In the genomic region with DNA sequence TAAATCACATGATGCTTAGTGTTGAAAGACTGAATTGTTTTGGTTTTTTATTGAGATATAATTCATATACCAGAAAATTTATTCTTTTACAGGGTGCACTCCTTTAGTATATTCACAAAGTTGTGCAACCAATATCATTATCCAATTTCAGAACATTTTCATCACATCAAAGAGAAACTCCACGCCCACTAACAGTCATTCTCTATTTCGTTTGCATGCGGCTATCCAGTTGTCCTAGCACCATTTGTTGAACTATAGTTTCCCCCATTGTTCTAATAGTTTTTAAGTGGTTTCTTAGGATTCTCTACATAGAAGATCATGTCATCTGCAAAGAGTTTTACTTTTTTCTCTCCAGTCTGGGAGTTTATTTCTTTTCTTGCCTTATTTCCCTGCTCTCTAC, we compare ENCODE assay signal across 17 cellular contexts. TPM values are rescaled to one million over a fixed set of nuclear protein-coding genes. Genes with fewer than 3 reads are reported as not detected.
DNase-seq lines count a peak whose midpoint lies in the region; ATAC-seq and TF ChIP-seq lines count a peak whose summit lies in the region.
"Had no signal": no experiment of that assay in that cellular context is flagged by ENCODE, and none has a peak within 500 bp of the region (broad histone marks: within the 10 kb centered on the region; RNA-seq: fewer than 3 reads in every experiment).

No MANE protein-coding gene starts in this region.

- no peak overlapping the region for H3K27ac ChIP-seq in CD4-positive, alpha-beta memory T cell (ENCODE audit: low read depth, low read length)
- peak overlapping the region in 14 of 21 experiments; percentile 23 to 93 (median 70) for H3K27ac ChIP-seq in skin epidermis

- TF ChIP-seq CTCF in HFFc6 (IDR thresholded peaks at IDR 0.05), result no peak

- H3K9me3 Mint-ChIP-seq in CD4-positive, alpha-beta memory T cell, result no peaks in the 10 kb centered on the region
- H3K9me3 Mint-ChIP-seq in dendritic cell treated with granulocyte-macrophage colony-stimulating factor and Interleukin-4, amounts not matched to agents 40 ng/mL and 50 ng/mL, for 4 days, result no peaks in the 10 kb centered on the region
- no peaks in the 10 kb centered on the region for H3K9me3 Mint-ChIP-seq in activated CD4-positive, alpha-beta T cell treated with anti-CD3 and anti-CD28 coated beads, Interleukin-2, amount 10 ng/mL, durations not matched to agents 7 days and 5 days
- no peaks in the 10 kb centered on the region for H3K9me3 Mint-ChIP-seq in HFFc6
- H3K9me3 Mint-ChIP-seq: activated naive CD4-positive, alpha-beta T cell treated with anti-CD3 and anti-CD28 coated beads for 36 hours; stimulated activated naive CD8-positive, alpha-beta T cell treated with anti-CD3 and anti-CD28 coated beads, Interleukin-15, Interleukin-2, amounts not matched to agents 100 ng/mL and 50 ng/mL, for 24 hours had no signal

- peaks cover 0 to 12% of the 10 kb centered on the region in 2 donors for H3K36me3 Mint-ChIP-seq in CD4-positive, alpha-beta memory T cell
- H3K36me3 Mint-ChIP-seq in dendritic cell treated with granulocyte-macrophage colony-stimulating factor and Interleukin-4, amounts not matched to agents 40 ng/mL and 50 ng/mL, for 4 days (ENCODE audit: low read depth), result peaks cover 68% of the 10 kb centered on the region
- peaks cover 8% of the 10 kb centered on the region for H3K36me3 Mint-ChIP-seq in activated CD4-positive, alpha-beta T cell treated with anti-CD3 and anti-CD28 coated beads, Interleukin-2, amount 10 ng/mL, durations not matched to agents 7 days and 5 days (ENCODE audit: low read depth)
- H3K36me3 Mint-ChIP-seq in HFFc6 (ENCODE audit: low read depth), result no peaks in the 10 kb centered on the region; the same call in 1 of the 2 replicates

- POLR2A ChIA-PET in CD4-positive, alpha-beta memory T cell (lab: Charles Lee; ENCODE audit: partially characterized antibody), result interaction anchor here (9.6 kb wide), 1 partner anchor 32 kb away, joined by 245 read pairs; no protein-coding TSS in a partner anchor
- POLR2A ChIA-PET in activated CD4-positive, alpha-beta T cell treated with anti-CD3 and anti-CD28 coated beads, Interleukin-2, amount 10 ng/mL, durations not matched to agents 7 days and 5 days (lab: Charles Lee), result no interaction called here

- H3K9me3 ChIP-seq in CD4-positive, alpha-beta memory T cell (ENCODE audit: control insufficient read depth in 1 of 2, low read length in 2 of 2), result no peaks in the 10 kb centered on the region

- H3K4me1 ChIP-seq in CD4-positive, alpha-beta memory T cell (ENCODE audit: insufficient read depth, low read length), result peaks cover 68% of the 10 kb centered on the region

- H3K36me3 ChIP-seq in CD4-positive, alpha-beta memory T cell (ENCODE audit: insufficient read depth, low read length), result no peaks in the 10 kb centered on the region

- H3K4me3 ChIP-seq in CD4-positive, alpha-beta memory T cell (ENCODE audit: low read length in 2 of 2), result no peak overlapping the region
- H3K4me3 ChIP-seq in skin epidermis, result no peak overlapping the region

- peak overlapping the region in 6 of 7 donors; percentile 11 to 95 (median 66) for H3K27ac Mint-ChIP-seq in CD4-positive, alpha-beta memory T cell
- H3K27ac Mint-ChIP-seq in dendritic cell treated with granulocyte-macrophage colony-stimulating factor and Interleukin-4, amounts not matched to agents 40 ng/mL and 50 ng/mL, for 4 days, result peak overlapping the region; percentile 93
- no peak overlapping the region for H3K27ac Mint-ChIP-seq in activated CD4-positive, alpha-beta T cell treated with anti-CD3 and anti-CD28 coated beads, Interleukin-2, amount 10 ng/mL, durations not matched to agents 7 days and 5 days
- no peak overlapping the region; the same call in 1 of the 2 replicates for H3K27ac Mint-ChIP-seq in HFFc6
- H3K27ac Mint-ChIP-seq: activated naive CD4-positive, alpha-beta T cell treated with anti-CD3 and anti-CD28 coated beads for 36 hours; stimulated activated naive CD8-positive, alpha-beta T cell treated with anti-CD3 and anti-CD28 coated beads, Interleukin-15, Interleukin-2, amounts not matched to agents 100 ng/mL and 50 ng/mL, for 24 hours had no signal

- peaks cover 38 to 68% (median 52%) of the 10 kb centered on the region in 4 donors for H3K4me1 Mint-ChIP-seq in CD4-positive, alpha-beta memory T cell
- peaks cover 64% of the 10 kb centered on the region for H3K4me1 Mint-ChIP-seq in dendritic cell treated with granulocyte-macrophage colony-stimulating factor and Interleukin-4, amounts not matched to agents 40 ng/mL and 50 ng/mL, for 4 days (ENCODE audit: low read depth)
- H3K4me1 Mint-ChIP-seq in activated CD4-positive, alpha-beta T cell treated with anti-CD3 and anti-CD28 coated beads, Interleukin-2, amount 10 ng/mL, durations not matched to agents 7 days and 5 days, result peaks cover 64% of the 10 kb centered on the region
- H3K4me1 Mint-ChIP-seq in HFFc6 (ENCODE audit: low read depth), result peaks cover 44% of the 10 kb centered on the region

- CTCF ChIA-PET in CD4-positive, alpha-beta memory T cell (lab: Charles Lee; ENCODE audit: partially characterized antibody), result interaction anchor here (5.9 kb wide), 1 partner anchor 32 kb away, joined by 71 read pairs; no protein-coding TSS in a partner anchor
- CTCF ChIA-PET in activated CD4-positive, alpha-beta T cell treated with anti-CD3 and anti-CD28 coated beads, Interleukin-2, amount 10 ng/mL, durations not matched to agents 7 days and 5 days (lab: Charles Lee), result interaction anchor here (0.6 to 1.9 kb wide), 4 partner anchors 14 to 1707 kb away, joined by 3 to 4 read pairs (median 3); no protein-coding TSS in a partner anchor

- H3K4me3 Mint-ChIP-seq in CD4-positive, alpha-beta memory T cell, result peak overlapping the region in 6 of 8 donors; percentile 13 to 56 (median 18)
- H3K4me3 Mint-ChIP-seq in dendritic cell treated with granulocyte-macrophage colony-stimulating factor and Interleukin-4, amounts not matched to agents 40 ng/mL and 50 ng/mL, for 4 days, result peak overlapping the region; percentile 91
- no peak overlapping the region for H3K4me3 Mint-ChIP-seq in activated CD4-positive, alpha-beta T cell treated with anti-CD3 and anti-CD28 coated beads, Interleukin-2, amount 10 ng/mL, durations not matched to agents 7 days and 5 days
- no peak overlapping the region for H3K4me3 Mint-ChIP-seq in HFFc6
- H3K4me3 Mint-ChIP-seq: activated naive CD4-positive, alpha-beta T cell treated with anti-CD3 and anti-CD28 coated beads for 36 hours had no signal

- H3K27me3 Mint-ChIP-seq in CD4-positive, alpha-beta memory T cell, result no peaks in the 10 kb centered on the region
- no peaks in the 10 kb centered on the region for H3K27me3 Mint-ChIP-seq in dendritic cell treated with granulocyte-macrophage colony-stimulating factor and Interleukin-4, amounts not matched to agents 40 ng/mL and 50 ng/mL, for 4 days
- no peaks in the 10 kb centered on the region for H3K27me3 Mint-ChIP-seq in activated CD4-positive, alpha-beta T cell treated with anti-CD3 and anti-CD28 coated beads, Interleukin-2, amount 10 ng/mL, durations not matched to agents 7 days and 5 days
- peaks cover 2% of the 10 kb centered on the region; the same call in 1 of the 2 replicates for H3K27me3 Mint-ChIP-seq in HFFc6 (ENCODE audit: insufficient read depth)
- H3K27me3 Mint-ChIP-seq: stimulated activated naive CD8-positive, alpha-beta T cell treated with anti-CD3 and anti-CD28 coated beads, Interleukin-15, Interleukin-2, amounts not matched to agents 100 ng/mL and 50 ng/mL, for 24 hours had no signal

- no peak for ATAC-seq in GM19351 (IDR thresholded peaks at IDR 0.05; ENCODE audit: unreplicated experiment)
- ATAC-seq: esophagus mucosa had no signal

- no peak for DNase-seq in CD4-positive, alpha-beta memory T cell
- DNase-seq in NOMO-1 treated with dmso at 0.1 percent for 144 hours (lab: John Stamatoyannopoulos, UW; ENCODE audit: unreplicated experiment) (peak; percentile 22), SIG-M5 treated with dmso at 0.1 percent for 504 hours (lab: John Stamatoyannopoulos, UW; ENCODE audit: unreplicated experiment) (no peak), HFFc6 (no peak)
- DNase-seq in activated CD4-positive, alpha-beta T cell treated with anti-CD3 and anti-CD28 coated beads, Interleukin-2, amount 10 ng/mL, durations not matched to agents 7 days and 5 days, result no peak
- DNase-seq: activated CD4-positive, alpha-beta T cell treated with anti-CD3 and anti-CD28 coated beads, Interleukin-2, amount 50 U/mL, for 48 hours; activated naive CD4-positive, alpha-beta T cell treated with anti-CD3 and anti-CD28 coated beads for 36 hours; C1 segment of cervical spinal cord; mesendoderm; NCI-H1105; posterior cingulate gyrus; stimulated activated CD4-positive, alpha-beta T cell treated with anti-CD3 and anti-CD28 coated beads, Interleukin-2, amount 100 ng/mL, for 48 hours had no signal

- H3K27me3 ChIP-seq in CD4-positive, alpha-beta memory T cell (ENCODE audit: insufficient read depth, low read length), result no peaks in the 10 kb centered on the region

- intact Hi-C loops in CD4-positive, alpha-beta memory T cell (cut with micrococcal nuclease), result no loop called here
- intact Hi-C loops in dendritic cell treated with granulocyte-macrophage colony-stimulating factor and Interleukin-4, amounts not matched to agents 40 ng/mL and 50 ng/mL, for 4 days (cut with micrococcal nuclease), result loop anchor here (2.0 to 5.0 kb wide), 2 partner anchors 38 to 51 kb away; no protein-coding TSS in a partner anchor

RNA-seq across cellular contexts. Expression of a gene that starts 3.6 kb away (rescaled TPM):
- total RNA-seq in CD4-positive, alpha-beta memory T cell, result 10 to 100 TPM; 15.2 to 15.6 TPM
- 10 to 100 TPM; 13.9 to 16.4 TPM for polyA plus RNA-seq in CD4-positive, alpha-beta memory T cell
- total RNA-seq in activated CD4-positive, alpha-beta T cell treated with anti-CD3 and anti-CD28 coated beads, Interleukin-2, amount 10 ng/mL, durations not matched to agents 7 days and 5 days, result 10 to 100 TPM; 14.5 TPM
- 10 to 100 TPM; 14.1 to 21.8 (median 18.1) TPM for total RNA-seq in HFFc6 (2021; fragmentation: NEBNext Ultra II Directional; extraction: Animal tissue kit (Norgen Biotek cat#: 25700))

RNA-seq across cellular contexts. Expression of a gene that starts 52.1 kb away (rescaled TPM):
- not detected for total RNA-seq in CD4-positive, alpha-beta memory T cell
- not detected for polyA plus RNA-seq in CD4-positive, alpha-beta memory T cell
- total RNA-seq in activated CD4-positive, alpha-beta T cell treated with anti-CD3 and anti-CD28 coated beads, Interleukin-2, amount 10 ng/mL, durations not matched to agents 7 days and 5 days, result not detected
- not detected for total RNA-seq in HFFc6 (2021; fragmentation: NEBNext Ultra II Directional; extraction: Animal tissue kit (Norgen Biotek cat#: 25700))
- total RNA-seq: activated naive CD4-positive, alpha-beta T cell treated with anti-CD3 and anti-CD28 coated beads for 36 hours had no signal

Comparison
In these comparisons a context has a peak if more than half of its experiments do, and no peak if none do; other contexts are left out.
1. H3K27ac Mint-ChIP-seq: peak in CD4-positive, alpha-beta memory T cell (6 of 7) and dendritic cell treated with granulocyte-macrophage colony-stimulating factor and Interleukin-4, amounts not matched to agents 40 ng/mL and 50 ng/mL, for 4 days (single experiment); none in activated CD4-positive, alpha-beta T cell treated with anti-CD3 and anti-CD28 coated beads, Interleukin-2, amount 10 ng/mL, durations not matched to agents 7 days and 5 days (single experiment) and HFFc6 (single experiment).
2. H3K4me3 Mint-ChIP-seq: peak in CD4-positive, alpha-beta memory T cell (6 of 8) and dendritic cell treated with granulocyte-macrophage colony-stimulating factor and Interleukin-4, amounts not matched to agents 40 ng/mL and 50 ng/mL, for 4 days (single experiment); none in activated CD4-positive, alpha-beta T cell treated with anti-CD3 and anti-CD28 coated beads, Interleukin-2, amount 10 ng/mL, durations not matched to agents 7 days and 5 days (single experiment) and HFFc6 (single experiment).